In genomic region chr7:50595538-50596102, GRCh38 we compare ENCODE assay signal across 8 cellular contexts. TPM values are rescaled to one million over a fixed set of nuclear protein-coding genes. Genes with fewer than 3 reads are reported as not detected.
A peak's percentile ranks its signal among the peaks of the same experiment; 100 is the strongest.
DNase-seq lines count a peak whose midpoint lies in the region; ATAC-seq, FAIRE-seq and TF ChIP-seq lines count a peak whose summit lies in the region.

No MANE protein-coding gene starts in this region.

- H3K36me3 Mint-ChIP-seq in CD8-positive, alpha-beta T cell, result no peaks in the 10 kb centered on the region

- H3K27ac ChIP-seq in CD8-positive, alpha-beta T cell (ENCODE audit: low read depth, low read length), result no peak overlapping the region
- H3K27ac ChIP-seq in SU-DHL-6 (ENCODE audit: low read depth, low read length) (no peak overlapping the region), pancreas (no peak overlapping the region)

- H3K4me1 ChIP-seq in CD8-positive, alpha-beta T cell (ENCODE audit: insufficient read depth, low read length), result no peaks in the 10 kb centered on the region
- H3K4me1 ChIP-seq in pancreas, result no peaks in the 10 kb centered on the region

- peaks cover 3% of the 10 kb centered on the region for H3K27me3 Mint-ChIP-seq in CD8-positive, alpha-beta T cell (ENCODE audit: low read depth)

- no peaks in the 10 kb centered on the region for H4K20me1 ChIP-seq in SU-DHL-6 (ENCODE audit: low read depth, low read length)

- TF ChIP-seq CTCF in CD8-positive, alpha-beta T cell (IDR thresholded peaks at IDR 0.05), result peak; percentile 30
- peak; percentile 44 for TF ChIP-seq CTCF in SU-DHL-6 (IDR thresholded peaks at IDR 0.05; ENCODE audit: insufficient read depth, low read length, poor library complexity, severe bottlenecking)
- peak; percentile 54 for TF ChIP-seq CTCF in fibroblast of villous mesenchyme (IDR thresholded peaks at IDR 0.05; ENCODE audit: insufficient read depth, low read depth, low read length)
- TF ChIP-seq CTCF in pancreas (IDR thresholded peaks at IDR 0.05), result no peak

- H3K79me2 ChIP-seq in SU-DHL-6 (ENCODE audit: insufficient read depth, low read length), result no peaks in the 10 kb centered on the region

- H3K27me3 ChIP-seq in CD8-positive, alpha-beta T cell (ENCODE audit: insufficient read depth, low read length), result no peaks in the 10 kb centered on the region
- H3K27me3 ChIP-seq in SU-DHL-6 (ENCODE audit: low read length) (peaks cover 4% of the 10 kb centered on the region; the same call in 1 of the 2 replicates), pancreas (no peaks in the 10 kb centered on the region)

- H3K4me3 ChIP-seq in CD8-positive, alpha-beta T cell (ENCODE audit: low read depth, low read length), result no peak overlapping the region
- H3K4me3 ChIP-seq in SU-DHL-6 (ENCODE audit: insufficient read depth, low read length, poor library complexity, severe bottlenecking) (no peak overlapping the region), fibroblast of villous mesenchyme (ENCODE audit: low read depth, low read length) (no peak overlapping the region), pancreas (no peak overlapping the region)

- POLR2A ChIA-PET in CD8-positive, alpha-beta T cell (lab: Charles Lee), result no interaction called here

- no peak overlapping the region for H3K27ac Mint-ChIP-seq in CD8-positive, alpha-beta T cell

- no peaks in the 10 kb centered on the region for H3K9me3 ChIP-seq in CD8-positive, alpha-beta T cell (ENCODE audit: low read length)
- H3K9me3 ChIP-seq in SU-DHL-6 (ENCODE audit: insufficient read depth, low read length) (no peaks in the 10 kb centered on the region), pancreas (no peaks in the 10 kb centered on the region)

- H3K36me3 ChIP-seq in CD8-positive, alpha-beta T cell (ENCODE audit: insufficient read depth, low read length), result no peaks in the 10 kb centered on the region
- H3K36me3 ChIP-seq in SU-DHL-6 (ENCODE audit: low read length) (no peaks in the 10 kb centered on the region), pancreas (peaks cover 7 to 84% (median 15%) of the 10 kb centered on the region in 3 donors)

- H3K9me3 Mint-ChIP-seq in CD8-positive, alpha-beta T cell, result no peaks in the 10 kb centered on the region

- ATAC-seq in CD8-positive, alpha-beta T cell, result no peak
- peak; percentile 10 for ATAC-seq in GM18861 (IDR thresholded peaks at IDR 0.05; ENCODE audit: unreplicated experiment)
- peak; percentile 13 for ATAC-seq in HG03520 (IDR thresholded peaks at IDR 0.05; ENCODE audit: unreplicated experiment)
- peak in 3 of 4 donors; percentile 46 to 62 (median 47) for ATAC-seq in pancreas

- no peaks in the 10 kb centered on the region for H3K9me2 ChIP-seq in SU-DHL-6 (replicated peaks; ENCODE audit: insufficient read depth, low read length)

- intact Hi-C loops in CD8-positive, alpha-beta T cell (cut with DNase I, micrococcal nuclease), result loop anchor here (1.0 to 2.0 kb wide), 3 partner anchors 15 to 38 kb away; no protein-coding TSS in a partner anchor
- intact Hi-C loops in pancreas (cut with DNase I), result loop anchor here in 2 of 3 donors (10.0 kb wide), 2 partner anchors 61 to 121 kb away; no protein-coding TSS in a partner anchor

- 61 to 67% methylated on average over 4 of the region's 4 CpGs for WGBS in pancreas, 2 donors

- no peak for FAIRE-seq in pancreas (lab: Jason Lieb, UNC)

- no peak overlapping the region for H3K4me3 Mint-ChIP-seq in CD8-positive, alpha-beta T cell

- CTCF ChIA-PET in CD8-positive, alpha-beta T cell (lab: Charles Lee), result interaction anchor here (1.2 to 3.2 kb wide), 2 partner anchors 12 to 34 kb away, joined by 4 to 13 read pairs; no protein-coding TSS in a partner anchor

- no peaks in the 10 kb centered on the region for H3F3A ChIP-seq in SU-DHL-6 (ENCODE audit: insufficient read depth)

- H3K9ac ChIP-seq in SU-DHL-6 (ENCODE audit: low read length), result no peak overlapping the region

- no peak overlapping the region for H2AFZ ChIP-seq in SU-DHL-6 (ENCODE audit: low read depth, low read length, severe bottlenecking)

- H3K4me2 ChIP-seq in SU-DHL-6 (ENCODE audit: low read depth, low read length, poor library complexity, severe bottlenecking), result no peak overlapping the region

- DNase-seq in CD8-positive, alpha-beta T cell, result no peak
- DNase-seq in fibroblast of villous mesenchyme (ENCODE audit: low read depth), result peak; percentile 31
- no peak for DNase-seq in pancreas
- DNase-seq in NOMO-1 treated with DMSO at 0.1 percent for 48 hours (lab: John Stamatoyannopoulos, UW; ENCODE audit: unreplicated experiment), result no peak
- DNase-seq in effector CD8-positive, alpha-beta T cell (lab: John Stamatoyannopoulos, UW), result no peak

- H3K4me1 Mint-ChIP-seq in CD8-positive, alpha-beta T cell (ENCODE audit: low read depth), result peaks cover 7% of the 10 kb centered on the region

RNA-seq across cellular contexts. Expression of gene DDC, which starts 30.4 kb away (rescaled TPM):
- not detected for total RNA-seq in CD8-positive, alpha-beta T cell
- not detected in 2 replicates for total RNA-seq in fibroblast of villous mesenchyme
- total RNA-seq in pancreas, result 10 to 100 TPM in 3 of 6 donors, 1 to 10 TPM in 3; 2.7 to 18.1 (median 12.0) TPM
- polyA plus RNA-seq in pancreas, result 10 to 100 TPM in 1 of 2 donors, 1 to 10 TPM in 1; 6.2 to 25.2 TPM

Comparison
In these comparisons a context has a peak if more than half of its experiments do, and no peak if none do; other contexts are left out.
1. CTCF ChIP-seq: peak in CD8-positive, alpha-beta T cell (single experiment), SU-DHL-6 (single experiment) and fibroblast of villous mesenchyme (single experiment); none in pancreas (0 of 4).